Comparison of ENCODE assay signal across 1 cellular context in the genomic region with DNA sequence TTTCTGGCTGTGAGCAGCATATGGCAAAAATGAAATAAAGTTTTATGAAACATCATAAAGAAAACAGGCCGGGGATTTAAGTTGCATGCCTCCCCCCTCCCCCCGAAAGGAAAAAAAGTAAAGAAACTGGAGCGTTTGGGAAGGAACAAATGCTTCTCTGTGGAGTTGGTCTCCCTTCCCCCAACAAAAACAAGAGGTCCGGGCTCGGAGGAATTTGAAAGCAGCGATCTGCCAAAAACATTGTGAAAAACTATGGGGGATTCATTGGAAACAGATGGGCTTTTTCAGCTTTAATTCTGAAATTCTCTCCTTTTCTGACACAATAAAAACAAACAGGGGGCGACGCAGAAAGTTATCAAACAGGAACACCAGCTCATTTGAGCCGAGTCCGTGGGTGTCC.
TF ChIP-seq lines count a peak whose summit lies in the region.

No MANE protein-coding gene starts in this region.

TF ChIP-seq in SK-N-SH treated with all-trans-retinoic acid at 6 μM for 48 hours, 23 proteins besides CTCF, POLR2A, EP300 and RAD21 (continued from another document):
- TF ChIP-seq, protein P1, sequence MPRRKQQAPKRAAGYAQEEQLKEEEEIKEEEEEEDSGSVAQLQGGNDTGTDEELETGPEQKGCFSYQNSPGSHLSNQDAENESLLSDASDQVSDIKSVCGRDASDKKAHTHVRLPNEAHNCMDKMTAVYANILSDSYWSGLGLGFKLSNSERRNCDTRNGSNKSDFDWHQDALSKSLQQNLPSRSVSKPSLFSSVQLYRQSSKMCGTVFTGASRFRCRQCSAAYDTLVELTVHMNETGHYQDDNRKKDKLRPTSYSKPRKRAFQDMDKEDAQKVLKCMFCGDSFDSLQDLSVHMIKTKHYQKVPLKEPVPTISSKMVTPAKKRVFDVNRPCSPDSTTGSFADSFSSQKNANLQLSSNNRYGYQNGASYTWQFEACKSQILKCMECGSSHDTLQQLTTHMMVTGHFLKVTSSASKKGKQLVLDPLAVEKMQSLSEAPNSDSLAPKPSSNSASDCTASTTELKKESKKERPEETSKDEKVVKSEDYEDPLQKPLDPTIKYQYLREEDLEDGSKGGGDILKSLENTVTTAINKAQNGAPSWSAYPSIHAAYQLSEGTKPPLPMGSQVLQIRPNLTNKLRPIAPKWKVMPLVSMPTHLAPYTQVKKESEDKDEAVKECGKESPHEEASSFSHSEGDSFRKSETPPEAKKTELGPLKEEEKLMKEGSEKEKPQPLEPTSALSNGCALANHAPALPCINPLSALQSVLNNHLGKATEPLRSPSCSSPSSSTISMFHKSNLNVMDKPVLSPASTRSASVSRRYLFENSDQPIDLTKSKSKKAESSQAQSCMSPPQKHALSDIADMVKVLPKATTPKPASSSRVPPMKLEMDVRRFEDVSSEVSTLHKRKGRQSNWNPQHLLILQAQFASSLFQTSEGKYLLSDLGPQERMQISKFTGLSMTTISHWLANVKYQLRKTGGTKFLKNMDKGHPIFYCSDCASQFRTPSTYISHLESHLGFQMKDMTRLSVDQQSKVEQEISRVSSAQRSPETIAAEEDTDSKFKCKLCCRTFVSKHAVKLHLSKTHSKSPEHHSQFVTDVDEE (CRISPR knock-in tag; IDR thresholded peaks at IDR 0.05) = no peak
